Comparison of ENCODE assay signal across 1 cellular context in the genomic region with DNA sequence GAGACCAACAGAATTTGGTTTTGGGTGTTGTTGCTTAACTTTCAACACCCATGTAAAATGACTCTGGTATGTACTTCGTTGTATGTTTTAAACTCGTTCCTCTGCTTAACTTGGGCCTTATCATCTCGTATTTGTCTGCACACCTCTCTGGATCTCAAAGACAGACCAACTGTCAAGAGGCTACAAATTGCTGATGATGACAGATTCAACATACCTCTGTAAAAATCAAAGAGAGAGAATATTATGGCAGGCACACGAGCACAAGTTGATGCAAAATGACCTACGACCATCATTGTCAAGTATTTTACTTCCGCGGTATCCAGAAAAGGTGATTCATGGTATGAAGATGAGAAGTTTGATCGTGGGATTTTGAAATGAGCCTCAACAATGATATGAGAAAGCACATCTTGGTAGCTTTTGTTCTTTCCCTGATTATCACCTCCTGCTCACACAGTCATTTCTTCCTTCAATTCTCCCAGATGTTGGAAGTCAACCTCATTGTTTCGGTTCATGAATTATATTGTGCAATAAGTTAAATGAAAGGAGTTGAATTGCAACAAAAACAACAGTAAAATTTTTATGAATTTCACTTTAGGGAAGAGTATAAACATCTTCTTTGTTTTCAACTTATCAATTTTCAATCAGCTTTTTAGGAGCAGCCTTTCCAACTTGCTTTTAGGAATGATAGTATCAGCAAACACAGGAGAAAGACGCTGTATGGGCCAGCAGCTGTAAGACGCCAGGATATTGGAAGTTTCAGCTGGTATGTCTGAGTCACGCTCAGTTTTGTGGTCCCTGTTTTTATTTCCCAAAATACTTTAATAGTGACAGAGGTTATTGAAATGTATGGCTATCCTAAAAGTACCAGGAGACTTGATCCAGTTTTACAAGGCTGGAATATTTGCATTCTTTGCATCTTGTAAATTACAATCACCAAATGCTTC.
TF ChIP-seq lines count a peak whose summit lies in the region.

No MANE protein-coding gene starts in this region.

TF ChIP-seq in endothelial cell of umbilical vein, 7 proteins besides CTCF, POLR2A, EP300 and RAD21 (continued from another document):
- TF ChIP-seq EZH2 (IDR thresholded peaks at IDR 0.05; ENCODE audit: borderline replicate concordance, low read depth, low read length, severe bottlenecking) (no peak), POLR2AphosphoS5 (IDR thresholded peaks at IDR 0.05; ENCODE audit: insufficient read depth, low read depth, low read length) (no peak)
